Comparison of ENCODE assay signal across 3 cellular contexts in genomic region chr10:69175326-69175725, GRCh38. TPM values are rescaled to one million over a fixed set of nuclear protein-coding genes. Genes with fewer than 3 reads are reported as not detected.
"Had no signal": no experiment of that assay in that cellular context is flagged by ENCODE, and none has a peak within 500 bp of the region (broad histone marks: within the 10 kb centered on the region; RNA-seq: fewer than 3 reads in every experiment).

No MANE protein-coding gene starts in this region.

RNA-seq across cellular contexts. Expression of gene HKDC1, which starts 44.8 kb away (rescaled TPM):
- total RNA-seq: psoas muscle, sigmoid colon, skeletal muscle tissue had no signal
